In the genomic region with DNA sequence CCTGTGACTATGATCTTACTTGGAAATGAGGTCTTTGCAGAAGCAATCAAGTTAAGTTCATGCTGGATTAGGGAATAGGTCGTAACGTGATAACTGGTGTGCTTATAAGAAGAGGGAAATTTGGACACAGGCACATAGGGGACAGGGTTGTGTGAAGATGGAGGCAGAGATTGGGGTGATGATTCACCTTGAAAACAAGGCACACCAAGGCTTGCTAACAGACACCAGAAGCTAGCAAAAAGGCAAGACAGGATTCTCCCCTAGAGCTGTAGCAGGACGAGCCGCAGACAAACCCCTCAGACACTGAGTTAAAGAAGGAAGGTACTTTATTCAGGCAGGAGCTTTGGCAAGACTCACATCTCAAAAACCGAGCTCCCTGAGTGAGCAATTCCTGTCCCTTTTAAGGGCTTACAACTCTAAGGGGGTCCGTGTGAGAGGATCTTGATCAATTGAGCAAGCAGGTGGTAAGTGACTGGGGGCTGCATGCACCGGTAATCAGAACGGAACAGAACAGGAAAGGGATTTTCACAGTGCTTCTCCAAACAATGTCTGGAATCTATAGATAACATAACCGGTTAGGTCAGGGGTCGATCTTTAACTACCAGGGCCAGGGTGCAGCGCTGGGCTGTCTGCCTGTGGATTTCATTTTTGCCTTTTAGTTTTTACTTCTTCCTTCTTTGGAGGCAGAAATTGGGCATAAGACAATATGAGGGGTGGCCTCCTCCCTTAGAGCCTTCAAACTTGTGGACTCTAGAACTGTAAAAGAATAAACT, we compare ENCODE assay signal across 1 cellular context.
TF ChIP-seq lines count a peak whose summit lies in the region.

No MANE protein-coding gene starts in this region.

TF ChIP-seq in GM23338, 12 proteins besides CTCF, POLR2A, EP300 and RAD21 (continued from another document):
- TF ChIP-seq, protein P1, sequence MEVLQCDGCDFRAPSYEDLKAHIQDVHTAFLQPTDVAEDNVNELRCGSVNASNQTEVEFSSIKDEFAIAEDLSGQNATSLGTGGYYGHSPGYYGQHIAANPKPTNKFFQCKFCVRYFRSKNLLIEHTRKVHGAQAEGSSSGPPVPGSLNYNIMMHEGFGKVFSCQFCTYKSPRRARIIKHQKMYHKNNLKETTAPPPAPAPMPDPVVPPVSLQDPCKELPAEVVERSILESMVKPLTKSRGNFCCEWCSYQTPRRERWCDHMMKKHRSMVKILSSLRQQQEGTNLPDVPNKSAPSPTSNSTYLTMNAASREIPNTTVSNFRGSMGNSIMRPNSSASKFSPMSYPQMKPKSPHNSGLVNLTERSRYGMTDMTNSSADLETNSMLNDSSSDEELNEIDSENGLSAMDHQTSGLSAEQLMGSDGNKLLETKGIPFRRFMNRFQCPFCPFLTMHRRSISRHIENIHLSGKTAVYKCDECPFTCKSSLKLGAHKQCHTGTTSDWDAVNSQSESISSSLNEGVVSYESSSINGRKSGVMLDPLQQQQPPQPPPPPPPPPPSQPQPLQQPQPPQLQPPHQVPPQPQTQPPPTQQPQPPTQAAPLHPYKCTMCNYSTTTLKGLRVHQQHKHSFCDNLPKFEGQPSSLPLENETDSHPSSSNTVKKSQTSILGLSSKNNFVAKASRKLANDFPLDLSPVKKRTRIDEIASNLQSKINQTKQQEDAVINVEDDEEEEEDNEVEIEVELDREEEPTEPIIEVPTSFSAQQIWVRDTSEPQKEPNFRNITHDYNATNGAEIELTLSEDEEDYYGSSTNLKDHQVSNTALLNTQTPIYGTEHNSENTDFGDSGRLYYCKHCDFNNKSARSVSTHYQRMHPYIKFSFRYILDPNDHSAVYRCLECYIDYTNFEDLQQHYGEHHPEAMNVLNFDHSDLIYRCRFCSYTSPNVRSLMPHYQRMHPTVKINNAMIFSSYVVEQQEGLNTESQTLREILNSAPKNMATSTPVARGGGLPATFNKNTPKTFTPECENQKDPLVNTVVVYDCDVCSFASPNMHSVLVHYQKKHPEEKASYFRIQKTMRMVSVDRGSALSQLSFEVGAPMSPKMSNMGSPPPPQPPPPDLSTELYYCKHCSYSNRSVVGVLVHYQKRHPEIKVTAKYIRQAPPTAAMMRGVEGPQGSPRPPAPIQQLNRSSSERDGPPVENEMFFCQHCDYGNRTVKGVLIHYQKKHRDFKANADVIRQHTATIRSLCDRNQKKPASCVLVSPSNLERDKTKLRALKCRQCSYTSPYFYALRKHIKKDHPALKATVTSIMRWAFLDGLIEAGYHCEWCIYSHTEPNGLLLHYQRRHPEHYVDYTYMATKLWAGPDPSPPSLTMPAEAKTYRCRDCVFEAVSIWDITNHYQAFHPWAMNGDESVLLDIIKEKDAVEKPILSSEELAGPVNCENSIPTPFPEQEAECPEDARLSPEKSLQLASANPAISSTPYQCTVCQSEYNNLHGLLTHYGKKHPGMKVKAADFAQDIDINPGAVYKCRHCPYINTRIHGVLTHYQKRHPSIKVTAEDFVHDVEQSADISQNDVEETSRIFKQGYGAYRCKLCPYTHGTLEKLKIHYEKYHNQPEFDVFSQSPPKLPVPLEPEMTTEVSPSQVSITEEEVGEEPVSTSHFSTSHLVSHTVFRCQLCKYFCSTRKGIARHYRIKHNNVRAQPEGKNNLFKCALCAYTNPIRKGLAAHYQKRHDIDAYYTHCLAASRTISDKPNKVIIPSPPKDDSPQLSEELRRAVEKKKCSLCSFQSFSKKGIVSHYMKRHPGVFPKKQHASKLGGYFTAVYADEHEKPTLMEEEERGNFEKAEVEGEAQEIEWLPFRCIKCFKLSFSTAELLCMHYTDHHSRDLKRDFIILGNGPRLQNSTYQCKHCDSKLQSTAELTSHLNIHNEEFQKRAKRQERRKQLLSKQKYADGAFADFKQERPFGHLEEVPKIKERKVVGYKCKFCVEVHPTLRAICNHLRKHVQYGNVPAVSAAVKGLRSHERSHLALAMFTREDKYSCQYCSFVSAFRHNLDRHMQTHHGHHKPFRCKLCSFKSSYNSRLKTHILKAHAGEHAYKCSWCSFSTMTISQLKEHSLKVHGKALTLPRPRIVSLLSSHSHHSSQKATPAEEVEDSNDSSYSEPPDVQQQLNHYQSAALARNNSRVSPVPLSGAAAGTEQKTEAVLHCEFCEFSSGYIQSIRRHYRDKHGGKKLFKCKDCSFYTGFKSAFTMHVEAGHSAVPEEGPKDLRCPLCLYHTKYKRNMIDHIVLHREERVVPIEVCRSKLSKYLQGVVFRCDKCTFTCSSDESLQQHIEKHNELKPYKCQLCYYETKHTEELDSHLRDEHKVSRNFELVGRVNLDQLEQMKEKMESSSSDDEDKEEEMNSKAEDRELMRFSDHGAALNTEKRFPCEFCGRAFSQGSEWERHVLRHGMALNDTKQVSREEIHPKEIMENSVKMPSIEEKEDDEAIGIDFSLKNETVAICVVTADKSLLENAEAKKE (CRISPR knock-in tag; IDR thresholded peaks at IDR 0.05) = no peak
- TF ChIP-seq ZNF331 (CRISPR knock-in tag; IDR thresholded peaks at IDR 0.05; ENCODE audit: low read depth) = no peak
- TF ChIP-seq ZNF114 (CRISPR knock-in tag; IDR thresholded peaks at IDR 0.05) = no peak
- TF ChIP-seq POLR2AphosphoS5 (IDR thresholded peaks at IDR 0.05; ENCODE audit: low read depth) = no peak
- TF ChIP-seq NANOG (IDR thresholded peaks at IDR 0.05; ENCODE audit: borderline replicate concordance) = no peak
- no peak for TF ChIP-seq JUNB (IDR thresholded peaks at IDR 0.05; ENCODE audit: unreplicated experiment)
- TF ChIP-seq EZH2 (IDR thresholded peaks at IDR 0.05; ENCODE audit: low read depth, unreplicated experiment) = no peak
- TF ChIP-seq STAT1 (IDR thresholded peaks at IDR 0.05; ENCODE audit: unreplicated experiment) = no peak
- no peak for TF ChIP-seq REST (IDR thresholded peaks at IDR 0.05; ENCODE audit: unreplicated experiment)
- no peak for TF ChIP-seq ETS1 (IDR thresholded peaks at IDR 0.05)
- no peak for TF ChIP-seq CREB1 (CRISPR knock-in tag; IDR thresholded peaks at IDR 0.05; ENCODE audit: low read depth)
